Comparison of ENCODE assay signal across 8 cellular contexts in genomic region chr4:67575232-67575888, GRCh38. TPM values are rescaled to one million over a fixed set of nuclear protein-coding genes. Genes with fewer than 3 reads are reported as not detected.
DNase-seq lines count a peak whose midpoint lies in the region; ATAC-seq and TF ChIP-seq lines count a peak whose summit lies in the region.

No MANE protein-coding gene starts in this region.

- peak overlapping the region; percentile 96 for H3K27ac Mint-ChIP-seq in memory B cell

- no peak for TF ChIP-seq POLR2A in thyroid gland (IDR thresholded peaks at IDR 0.05)

- peaks cover 43% of the 10 kb centered on the region for H3K4me1 Mint-ChIP-seq in memory B cell

- no peak overlapping the region for H3K4me3 ChIP-seq in thyroid gland (replicated peaks in 1 of 3)

- H3K27ac ChIP-seq in thyroid gland, result no peak overlapping the region

- H3K4me1 ChIP-seq in thyroid gland, result no peaks in the 10 kb centered on the region

- TF ChIP-seq CTCF in thyroid gland (IDR thresholded peaks at IDR 0.05), result no peak

- intact Hi-C loops in thyroid gland (cut with DNase I), result no loop called here

- DNase-seq in DMS 273 treated with DMSO at 0.1 percent for 48 hours (lab: John Stamatoyannopoulos, UW), result peak; percentile 60
- peak; percentile 65 for DNase-seq in NOMO-1 treated with dmso at 0.1 percent for 144 hours (lab: John Stamatoyannopoulos, UW; ENCODE audit: unreplicated experiment)
- DNase-seq in memory B cell (ENCODE audit: low spot score in 2 of 2), result peak in 1 of 2 donors; percentile 63
- no peak for DNase-seq in iPS-NIHi7 (ENCODE audit: extremely low spot score)
- no peak for DNase-seq in DMS79 treated with DMSO at 0.1 percent for 48 hours (lab: John Stamatoyannopoulos, UW)
- DNase-seq in thyroid gland, result no peak

- H3K27me3 Mint-ChIP-seq in memory B cell, result no peaks in the 10 kb centered on the region

- no peaks in the 10 kb centered on the region for H3K27me3 ChIP-seq in thyroid gland

- WGBS in thyroid gland, 2 donors, result 76% methylated on average over 9 of the region's 9 CpGs

- peak; percentile 94 for ATAC-seq in GM19397 (IDR thresholded peaks at IDR 0.05; ENCODE audit: unreplicated experiment)
- peak; percentile 93 for ATAC-seq in HG03196 (IDR thresholded peaks at IDR 0.05; ENCODE audit: unreplicated experiment)
- ATAC-seq in memory B cell (ENCODE audit: low read depth), result peak; percentile 97

- H3K36me3 Mint-ChIP-seq in memory B cell, result peaks cover 23% of the 10 kb centered on the region

- H3K36me3 ChIP-seq in thyroid gland, result no peaks in the 10 kb centered on the region

- H3K4me3 Mint-ChIP-seq in memory B cell, result peak overlapping the region; percentile 70

- no peaks in the 10 kb centered on the region for H3K9me3 Mint-ChIP-seq in memory B cell

- H3K9me3 ChIP-seq in thyroid gland, result no peaks in the 10 kb centered on the region

RNA-seq across cellular contexts. Expression of gene STAP1, which starts 16.8 kb away (rescaled TPM):
- total RNA-seq in thyroid gland, result not detected

RNA-seq across cellular contexts. Expression of gene CENPC, which starts 30.1 kb away (rescaled TPM):
- 10 to 100 TPM; 33.2 to 49.4 (median 38.5) TPM for total RNA-seq in thyroid gland

Comparison
In these comparisons a context has a peak if more than half of its experiments do, and no peak if none do; other contexts are left out.
1. DNase-seq: peak in DMS 273 treated with DMSO at 0.1 percent for 48 hours (single experiment) and NOMO-1 treated with dmso at 0.1 percent for 144 hours (single experiment); none in iPS-NIHi7 (single experiment), DMS79 treated with DMSO at 0.1 percent for 48 hours (single experiment) and thyroid gland (0 of 2).
2. Peak in every context shown above with its lines, with median percentiles within 50 percentile points of each other: ATAC-seq.